In the genomic region with DNA sequence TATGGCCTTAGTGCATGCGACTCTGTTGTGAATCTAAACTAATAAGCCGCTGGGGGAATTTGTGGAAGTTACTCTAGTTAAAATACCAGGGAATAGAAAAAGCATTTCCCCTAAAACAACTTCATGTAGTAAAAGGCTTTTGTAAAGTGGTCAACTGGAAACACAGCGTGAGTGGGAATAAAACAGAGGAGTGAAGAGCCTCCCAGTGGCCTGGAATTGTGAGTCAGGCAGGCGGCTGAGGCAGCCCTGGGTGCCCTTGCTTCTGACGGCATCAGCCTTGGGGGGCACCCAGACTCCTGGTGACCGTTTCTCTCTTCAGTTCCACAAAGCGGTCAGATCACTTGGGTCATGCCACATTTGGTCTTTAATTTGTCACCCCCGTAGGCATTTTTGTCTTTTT, we compare ENCODE assay signal across 22 cellular contexts.
"Had no signal": no experiment of that assay in that cellular context is flagged by ENCODE, and none has a peak within 500 bp of the region (broad histone marks: within the 10 kb centered on the region; RNA-seq: fewer than 3 reads in every experiment).

No MANE protein-coding gene starts in this region.

- H2AFZ ChIP-seq: parathyroid adenoma had no signal

- H3K27ac Mint-ChIP-seq: activated naive CD4-positive, alpha-beta T cell treated with anti-CD3 and anti-CD28 coated beads, Interleukin-2, amount 50 U/mL, for 72 hours; activated T-cell treated with anti-CD3 and anti-CD28 coated beads, Interleukin-2, amount 50 U/mL, for 24 hours; activated T-helper 17 cell treated with anti-CD3 and anti-CD28 coated beads, Interleukin-2, amount 50 U/mL, for 72 hours; effector memory CD8-positive, alpha-beta T cell; type B pancreatic cell had no signal

- H3K27me3 ChIP-seq: ascending aorta, brain microvascular endothelial cell, dorsolateral prefrontal cortex, esophagus muscularis mucosa, sigmoid colon, testis, vagina had no signal

- ATAC-seq: activated naive CD4-positive, alpha-beta T cell treated with anti-CD3 and anti-CD28 coated beads, Interleukin-2, amount 50 U/mL, for 72 hours; activated T-helper 17 cell treated with anti-CD3 and anti-CD28 coated beads, Interleukin-2, amount 50 U/mL, for 72 hours; effector memory CD8-positive, alpha-beta T cell; lower lobe of right lung; naive thymus-derived CD4-positive, alpha-beta T cell had no signal

- H3K4me3 Mint-ChIP-seq: activated T-cell treated with anti-CD3 and anti-CD28 coated beads, Interleukin-2, amount 50 U/mL, for 24 hours; activated T-helper 17 cell treated with anti-CD3 and anti-CD28 coated beads, Interleukin-2, amount 50 U/mL, for 72 hours; effector memory CD8-positive, alpha-beta T cell; naive thymus-derived CD4-positive, alpha-beta T cell; type B pancreatic cell had no signal

- H3K9me3 ChIP-seq: ascending aorta, esophagus muscularis mucosa, lower lobe of right lung, sigmoid colon, testis, vagina had no signal

- DNase-seq: activated CD4-positive, alpha-beta T cell treated with anti-CD3 and anti-CD28 coated beads, Interleukin-2, amount 50 U/mL, for 4 hours; activated CD8-positive, alpha-beta memory T cell treated with anti-CD3 and anti-CD28 coated beads for 24 hours; activated CD8-positive, alpha-beta memory T cell treated with anti-CD3 and anti-CD28 coated beads, Interleukin-2, amount 50 U/mL, for 4 hours; activated T-cell treated with anti-CD3 and anti-CD28 coated beads, Interleukin-2, amount 50 U/mL, for 24 hours; brain microvascular endothelial cell; central memory CD4-positive, alpha-beta T cell; dorsolateral prefrontal cortex; effector memory CD8-positive, alpha-beta T cell; lower lobe of right lung; naive thymus-derived CD4-positive, alpha-beta T cell; sigmoid colon; stimulated activated CD4-positive, alpha-beta T cell treated with anti-CD3 and anti-CD28 coated beads, Interleukin-4, amount 100 ng/mL, for 1 hour; stimulated activated naive CD4-positive, alpha-beta T cell; T-helper 1 cell; testis had no signal

- H3K27me3 Mint-ChIP-seq: activated T-cell treated with anti-CD3 and anti-CD28 coated beads, Interleukin-2, amount 50 U/mL, for 24 hours; activated T-helper 17 cell treated with anti-CD3 and anti-CD28 coated beads, Interleukin-2, amount 50 U/mL, for 72 hours; effector memory CD8-positive, alpha-beta T cell; naive thymus-derived CD4-positive, alpha-beta T cell; type B pancreatic cell had no signal

- H3K4me3 ChIP-seq: ascending aorta, dorsolateral prefrontal cortex, esophagus muscularis mucosa, lower lobe of right lung, sigmoid colon, testis, vagina had no signal

- H3K4me1 ChIP-seq: ascending aorta, lower lobe of right lung, parathyroid adenoma, sigmoid colon, testis, vagina had no signal

- H3K79me2 ChIP-seq: parathyroid adenoma had no signal

- H3K9me3 Mint-ChIP-seq: activated naive CD4-positive, alpha-beta T cell treated with anti-CD3 and anti-CD28 coated beads, Interleukin-2, amount 50 U/mL, for 72 hours; activated T-cell treated with anti-CD3 and anti-CD28 coated beads, Interleukin-2, amount 50 U/mL, for 24 hours; activated T-helper 17 cell treated with anti-CD3 and anti-CD28 coated beads, Interleukin-2, amount 50 U/mL, for 72 hours; effector memory CD8-positive, alpha-beta T cell; naive thymus-derived CD4-positive, alpha-beta T cell; type B pancreatic cell had no signal

- H3K4me1 Mint-ChIP-seq: activated T-helper 17 cell treated with anti-CD3 and anti-CD28 coated beads, Interleukin-2, amount 50 U/mL, for 72 hours had no signal

- H3K27ac ChIP-seq: dorsolateral prefrontal cortex, esophagus muscularis mucosa, lower lobe of right lung, parathyroid adenoma, sigmoid colon, testis, vagina had no signal
